In the genomic region with DNA sequence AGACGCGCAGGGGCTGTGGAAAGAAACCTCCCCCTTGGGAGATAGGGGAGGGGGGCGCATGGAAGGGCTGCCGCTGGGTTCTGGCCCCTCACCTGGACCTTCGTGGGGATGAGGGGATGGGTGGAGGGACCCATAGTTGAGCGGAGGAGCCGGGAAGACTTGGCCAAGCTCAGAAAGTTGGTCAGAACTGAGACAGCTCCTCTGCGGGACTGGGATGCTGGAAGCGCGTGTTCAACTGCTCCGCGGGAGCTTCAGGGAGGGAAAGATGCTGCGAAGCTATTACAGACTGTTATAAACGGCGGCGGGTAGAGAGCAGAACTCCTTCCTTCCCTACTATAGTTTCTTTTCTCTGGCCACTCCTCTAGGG, we compare ENCODE assay signal across 17 cellular contexts. TPM values are rescaled to one million over a fixed set of nuclear protein-coding genes. Genes with fewer than 3 reads are reported as not detected.
A peak's percentile ranks its signal among the peaks of the same experiment; 100 is the strongest.
DNase-seq lines count a peak whose midpoint lies in the region; ATAC-seq, FAIRE-seq and TF ChIP-seq lines count a peak whose summit lies in the region.
"Had no signal": no experiment of that assay in that cellular context is flagged by ENCODE, and none has a peak within 500 bp of the region (broad histone marks: within the 10 kb centered on the region; RNA-seq: fewer than 3 reads in every experiment).

No MANE protein-coding gene starts in this region.

- TF ChIP-seq CTCF in HEK293 (tag by site-specific recombination; IDR thresholded peaks at IDR 0.05) (no peak), H1 (IDR thresholded peaks at IDR 0.05; ENCODE audit: control extremely low read depth in 1 of 3, insufficient read depth in 1 of 3, low read depth in 1 of 3, low read length in 3 of 3) (no peak), nephron progenitor cell (IDR thresholded peaks at IDR 0.05) (no peak)

- CTCF ChIA-PET in HEK293 (lab: Yijun Ruan, JAX): interaction anchor here (0.7 kb wide), 1 partner anchor 11 kb away, joined by 3 read pairs; no protein-coding TSS in a partner anchor
- CTCF ChIA-PET in H1 (lab: Charles Lee; ENCODE audit: partially characterized antibody): interaction anchor here (1.2 to 1.4 kb wide), 2 partner anchors 35 to 54 kb away, joined by 3 to 4 read pairs; no protein-coding TSS in a partner anchor

- H3K27ac Mint-ChIP-seq in nephron progenitor cell: no peak overlapping the region
- no peak overlapping the region for H3K27ac Mint-ChIP-seq in activated T-helper 1 cell treated with anti-CD3 and anti-CD28 coated beads, Interleukin-12 subunit alpha, Interleukin-12 subunit beta, Interleukin-2, Interleukin-4 antibody, amounts not matched to agents 30 ng/mL and 10 ng/mL and 1 ng/mL, durations not matched to agents 14 hours and 24 hours and 36 hours
- H3K27ac Mint-ChIP-seq: activated CD8-positive, alpha-beta T cell treated with anti-CD3 and anti-CD28 coated beads for 36 hours had no signal

- H3K79me1 ChIP-seq in H1 (ENCODE audit: low read depth, low read length): no peaks in the 10 kb centered on the region
- H3K79me1 ChIP-seq in mesenchymal stem cell (replicated peaks; ENCODE audit: low read length, poor library complexity, severe bottlenecking): no peaks in the 10 kb centered on the region

- H3K27me3 ChIP-seq in H1 (replicated peaks in 1 of 4; ENCODE audit: control insufficient read depth in 3 of 4, extremely low read depth in 1 of 4, insufficient read depth in 3 of 4, low read length in 3 of 4) (peaks cover 13 to 38% (median 36%) of the 10 kb centered on the region in 4 experiments), mesenchymal stem cell (ENCODE audit: control insufficient read depth in 1 of 2, insufficient read depth in 1 of 2, low read length in 2 of 2) (peaks cover 36 to 66% of the 10 kb centered on the region in 2 experiments), SJCRH30 (no peaks in the 10 kb centered on the region)

- H2AK5ac ChIP-seq in H1 (ENCODE audit: low read depth, low read length) (no peak overlapping the region), mesenchymal stem cell (ENCODE audit: low read length, severe bottlenecking) (no peak overlapping the region)

- peaks cover 4% of the 10 kb centered on the region for H3K9me3 Mint-ChIP-seq in nephron progenitor cell
- H3K9me3 Mint-ChIP-seq in activated T-helper 1 cell treated with anti-CD3 and anti-CD28 coated beads, Interleukin-12 subunit alpha, Interleukin-12 subunit beta, Interleukin-2, Interleukin-4 antibody, amounts not matched to agents 30 ng/mL and 10 ng/mL and 1 ng/mL, durations not matched to agents 14 hours and 24 hours and 36 hours: no peaks in the 10 kb centered on the region
- H3K9me3 Mint-ChIP-seq: activated CD8-positive, alpha-beta T cell treated with anti-CD3 and anti-CD28 coated beads for 36 hours had no signal

- DNase-seq in AG20443 (ENCODE audit: low spot score) (peak; percentile 51), H1 (ENCODE audit: low read depth in 1 of 2, low spot score in 2 of 2) (peak in 1 of 2 experiments; percentile 54), nephron progenitor cell (peak; percentile 23), mesenchymal stem cell (no peak), SJCRH30 (no peak)
- no peak for DNase-seq in activated T-helper 1 cell treated with anti-CD3 and anti-CD28 coated beads, Interleukin-12 subunit alpha, Interleukin-12 subunit beta, Interleukin-2, Interleukin-4 antibody, amounts not matched to agents 30 ng/mL and 10 ng/mL and 1 ng/mL, durations not matched to agents 14 hours and 24 hours and 36 hours (ENCODE audit: low spot score)
- DNase-seq: activated CD8-positive, alpha-beta T cell treated with anti-CD3 and anti-CD28 coated beads for 36 hours; activated naive CD4-positive, alpha-beta T cell treated with Interleukin-2 at 50 U/mL for 16 hours; EL; KG1; NCI-H187 treated with DMSO at 0.1 percent for 48 hours; OCI-M1; T-helper 1 cell had no signal

- no peak overlapping the region for H4K5ac ChIP-seq in H1 (ENCODE audit: insufficient read length, low read depth, low read length)

- peaks cover 10% of the 10 kb centered on the region for H3K4me1 Mint-ChIP-seq in nephron progenitor cell
- no peaks in the 10 kb centered on the region for H3K4me1 Mint-ChIP-seq in activated T-helper 1 cell treated with anti-CD3 and anti-CD28 coated beads, Interleukin-12 subunit alpha, Interleukin-12 subunit beta, Interleukin-2, Interleukin-4 antibody, amounts not matched to agents 30 ng/mL and 10 ng/mL and 1 ng/mL, durations not matched to agents 14 hours and 24 hours and 36 hours (ENCODE audit: low read depth)

- no peak for TF ChIP-seq EP300 in H1 (IDR thresholded peaks at IDR 0.05; ENCODE audit: borderline replicate concordance in 1 of 2, low read depth in 2 of 2, low read length in 2 of 2)

- H3K18ac ChIP-seq in H1 (ENCODE audit: extremely low read depth, low read length) (no peak overlapping the region), mesenchymal stem cell (ENCODE audit: low read depth in 1 of 2, low read length in 2 of 2) (no peak overlapping the region)

- H2BK12ac ChIP-seq in H1 (ENCODE audit: low read depth, low read length) (no peak overlapping the region), mesenchymal stem cell (ENCODE audit: low read length in 2 of 2) (no peak overlapping the region)

- no peaks in the 10 kb centered on the region for H3K36me3 ChIP-seq in HEK293 (ENCODE audit: control insufficient read depth in 2 of 2, insufficient read depth in 1 of 2, low read length in 2 of 2)
- H3K36me3 ChIP-seq in H1 (ENCODE audit: control insufficient read depth in 2 of 4, insufficient read depth in 4 of 4, low read length in 3 of 4): no peaks in the 10 kb centered on the region; a peak in 1 of 8 replicates
- H3K36me3 ChIP-seq in mesenchymal stem cell (ENCODE audit: control insufficient read depth in 1 of 2, insufficient read depth in 2 of 2, low read depth in 1 of 2, low read length in 2 of 2): no peaks in the 10 kb centered on the region
- H3K36me3 ChIP-seq in SJCRH30: no peaks in the 10 kb centered on the region

- no peak overlapping the region for H2BK120ac ChIP-seq in H1 (replicated peaks; ENCODE audit: low read depth, low read length)
- no peak overlapping the region for H2BK120ac ChIP-seq in mesenchymal stem cell (ENCODE audit: low read depth, low read length)

- no peak overlapping the region for H4K8ac ChIP-seq in H1 (ENCODE audit: extremely low read depth, insufficient read depth, low read length)
- no peak overlapping the region for H4K8ac ChIP-seq in mesenchymal stem cell (ENCODE audit: low read length)

- H3K27me3 Mint-ChIP-seq in nephron progenitor cell (ENCODE audit: low read depth, poor library complexity): peaks cover 72% of the 10 kb centered on the region
- peaks cover 16% of the 10 kb centered on the region for H3K27me3 Mint-ChIP-seq in activated T-helper 1 cell treated with anti-CD3 and anti-CD28 coated beads, Interleukin-12 subunit alpha, Interleukin-12 subunit beta, Interleukin-2, Interleukin-4 antibody, amounts not matched to agents 30 ng/mL and 10 ng/mL and 1 ng/mL, durations not matched to agents 14 hours and 24 hours and 36 hours (ENCODE audit: insufficient read depth)

- POLR2A ChIA-PET in HEK293 (lab: Yijun Ruan, JAX): no interaction called here
- POLR2A ChIA-PET in H1 (lab: Charles Lee; ENCODE audit: partially characterized antibody): interaction anchor here (0.9 to 1.6 kb wide), 2 partner anchors 9 to 30 kb away, joined by 3 read pairs; no protein-coding TSS in a partner anchor

- H2BK5ac ChIP-seq in H1 (ENCODE audit: low read depth, low read length): no peak overlapping the region
- no peak overlapping the region for H2BK5ac ChIP-seq in mesenchymal stem cell (ENCODE audit: low read depth, low read length, poor library complexity, severe bottlenecking)

- H4K91ac ChIP-seq in H1 (replicated peaks; ENCODE audit: insufficient read length, low read length): no peak overlapping the region
- H4K91ac ChIP-seq in mesenchymal stem cell (ENCODE audit: low read length): no peak overlapping the region

- FAIRE-seq in H1 (lab: Jason Lieb, UNC): no peak
- FAIRE-seq: islet of Langerhans had no signal

- peaks cover 9% of the 10 kb centered on the region; the same call in 1 of the 2 replicates for H3K23me2 ChIP-seq in H1 (ENCODE audit: low read depth, low read length)

- no peaks in the 10 kb centered on the region for H3K36me3 Mint-ChIP-seq in nephron progenitor cell (ENCODE audit: low read depth)
- no peaks in the 10 kb centered on the region for H3K36me3 Mint-ChIP-seq in activated T-helper 1 cell treated with anti-CD3 and anti-CD28 coated beads, Interleukin-12 subunit alpha, Interleukin-12 subunit beta, Interleukin-2, Interleukin-4 antibody, amounts not matched to agents 30 ng/mL and 10 ng/mL and 1 ng/mL, durations not matched to agents 14 hours and 24 hours and 36 hours (ENCODE audit: low read depth)

- H3K4ac ChIP-seq in H1 (replicated peaks; ENCODE audit: insufficient read length, low read depth, low read length): no peak overlapping the region
- H3K4ac ChIP-seq in mesenchymal stem cell (ENCODE audit: low read depth in 1 of 2, low read length in 2 of 2): no peak overlapping the region

- H3K9ac ChIP-seq in H1 (replicated peaks in 1 of 4; ENCODE audit: extremely low read depth in 1 of 4, low read depth in 3 of 4, low read length in 3 of 4) (no peak overlapping the region; a peak in 1 of 7 replicates), mesenchymal stem cell (ENCODE audit: low read length) (no peak overlapping the region)

- no peaks in the 10 kb centered on the region for H3K79me2 ChIP-seq in H1 (ENCODE audit: control insufficient read depth in 1 of 2, insufficient read depth in 2 of 2, low read length in 2 of 2)

- intact Hi-C loops in activated T-helper 1 cell treated with anti-CD3 and anti-CD28 coated beads, Interleukin-12 subunit alpha, Interleukin-12 subunit beta, Interleukin-2, Interleukin-4 antibody, amounts not matched to agents 30 ng/mL and 10 ng/mL and 1 ng/mL, durations not matched to agents 14 hours and 24 hours and 36 hours (cut with micrococcal nuclease): no loop called here

- no peak overlapping the region for H3K27ac ChIP-seq in HEK293 (ENCODE audit: extremely low read depth, low read depth, low read length)
- no peak overlapping the region for H3K27ac ChIP-seq in H1 (ENCODE audit: low read depth, low read length)
- no peak overlapping the region for H3K27ac ChIP-seq in mesenchymal stem cell (ENCODE audit: low read length, poor library complexity, severe bottlenecking)
- H3K27ac ChIP-seq in SJCRH30: no peak overlapping the region

- TF ChIP-seq POLR2A in H1 (IDR thresholded peaks at IDR 0.05; ENCODE audit: control extremely low read depth in 1 of 2, low read depth in 2 of 2, low read length in 2 of 2): no peak

- peak overlapping the region; percentile 78 for H3K4me3 Mint-ChIP-seq in nephron progenitor cell
- H3K4me3 Mint-ChIP-seq in activated T-helper 1 cell treated with anti-CD3 and anti-CD28 coated beads, Interleukin-12 subunit alpha, Interleukin-12 subunit beta, Interleukin-2, Interleukin-4 antibody, amounts not matched to agents 30 ng/mL and 10 ng/mL and 1 ng/mL, durations not matched to agents 14 hours and 24 hours and 36 hours: no peak overlapping the region
- H3K4me3 Mint-ChIP-seq: activated CD8-positive, alpha-beta T cell treated with anti-CD3 and anti-CD28 coated beads for 36 hours had no signal

- H2BK15ac ChIP-seq in H1 (ENCODE audit: low read length) (no peak overlapping the region), mesenchymal stem cell (ENCODE audit: low read depth, poor library complexity, severe bottlenecking) (no peak overlapping the region)

- peak overlapping the region; percentile 64; the same call in 1 of the 2 replicates for H2AFZ ChIP-seq in H1 (ENCODE audit: low read length)
- no peak overlapping the region for H2AFZ ChIP-seq in mesenchymal stem cell (ENCODE audit: low read depth, low read length)

- no peak for TF ChIP-seq RAD21 in H1 (IDR thresholded peaks at IDR 0.05 in 1 of 2, conservative IDR thresholded peaks at IDR 0.05 in 1 of 2; ENCODE audit: low read depth in 2 of 2, low read length in 2 of 2)

- H3K23ac ChIP-seq in H1 (ENCODE audit: insufficient read length): no peak overlapping the region
- no peak overlapping the region for H3K23ac ChIP-seq in mesenchymal stem cell (ENCODE audit: low read length in 2 of 2)

- no peak overlapping the region for H2BK20ac ChIP-seq in H1 (ENCODE audit: low read length)

- H3K4me1 ChIP-seq in HEK293 (ENCODE audit: control insufficient read depth, insufficient read depth, low read length) (no peaks in the 10 kb centered on the region), H1 (replicated peaks in 1 of 4; ENCODE audit: control insufficient read depth in 3 of 4, insufficient read depth in 4 of 4, low read length in 3 of 4) (peaks cover 0 to 6% (median 3%) of the 10 kb centered on the region in 4 experiments; a peak in 6 of 7 replicates), mesenchymal stem cell (ENCODE audit: control insufficient read depth, insufficient read depth, low read depth, low read length) (no peaks in the 10 kb centered on the region), SJCRH30 (no peaks in the 10 kb centered on the region)

- no peak for ATAC-seq in activated CD4-positive, CD25-positive, alpha-beta regulatory T cell treated with anti-CD3 and anti-CD28 coated beads, Interleukin-2, amount 50 U/mL, for 24 hours
- ATAC-seq: activated CD8-positive, alpha-beta T cell treated with anti-CD3 and anti-CD28 coated beads for 36 hours had no signal

- H3K14ac ChIP-seq in H1 (ENCODE audit: insufficient read length) (no peak overlapping the region), mesenchymal stem cell (ENCODE audit: low read length in 2 of 2) (no peak overlapping the region)

- 4% methylated on average over 16 of the region's 16 CpGs; no CpG with 5 or more reads in 1 of the 2 experiments for WGBS in H1 (ENCODE audit: extremely low coverage in 1 of 2, insufficient coverage in 1 of 2, insufficient read length in 1 of 2, insufficient replicate concordance in 2 of 2, low coverage in 1 of 2, low lambda C conversion rate in 2 of 2, missing lambda C conversion rate in 1 of 2), 2 experiments
- 0% methylated on average over 11 of the region's 16 CpGs for WGBS in mesenchymal stem cell

- H3K56ac ChIP-seq in H1 (replicated peaks; ENCODE audit: insufficient read length, low read depth, low read length): no peak overlapping the region

- H3K4me2 ChIP-seq in H1 (ENCODE audit: insufficient read depth in 1 of 2, low read depth in 2 of 2, low read length in 2 of 2) (peak overlapping the region; percentile 91 to 96), mesenchymal stem cell (ENCODE audit: low read length, poor library complexity, severe bottlenecking) (no peak overlapping the region)

- H3K9me3 ChIP-seq in HEK293 (ENCODE audit: control insufficient read depth, insufficient read depth, low read depth, low read length) (no peaks in the 10 kb centered on the region), H1 (ENCODE audit: insufficient read depth in 2 of 2, low read depth in 1 of 2, low read length in 1 of 2) (no peaks in the 10 kb centered on the region), mesenchymal stem cell (ENCODE audit: control insufficient read depth, low read length) (no peaks in the 10 kb centered on the region), SJCRH30 (replicated peaks) (no peaks in the 10 kb centered on the region)

- peaks cover 0 to 2% of the 10 kb centered on the region in 2 experiments for H4K20me1 ChIP-seq in H1 (replicated peaks in 1 of 2; ENCODE audit: control insufficient read depth in 1 of 2, insufficient read depth in 2 of 2, low read length in 2 of 2)

- H3K4me3 ChIP-seq in HEK293 (ENCODE audit: low read depth, low read length) (peak overlapping the region; percentile 29), H1 (ENCODE audit: extremely low read depth in 1 of 4, insufficient read depth in 2 of 4, low read depth in 3 of 4, low read length in 4 of 4) (peak overlapping the region; percentile 62 to 80 (median 74)), mesenchymal stem cell (ENCODE audit: insufficient read depth in 1 of 2, low read depth in 1 of 2, low read length in 2 of 2) (peak overlapping the region in 1 of 2 experiments; percentile 54), SJCRH30 (no peak overlapping the region)

RNA-seq across cellular contexts. Expression of a gene that starts 0.9 kb away (rescaled TPM):
- total RNA-seq in H1 (2021; fragmentation: NEBNext Ultra II Directional; extraction: Animal tissue kit (Norgen Biotek cat#: 25700)): 0.54 and 0.99 TPM in 2 replicates
- 0.39 and 0.46 TPM in 2 replicates for polyA plus RNA-seq in H1 (2011; rRNA removed)
- polyA plus RNA-seq in H1 (2011; cell fraction: cytosol; rRNA removed): 0.56 TPM
- polyA plus RNA-seq in H1 (2011; cell fraction: nucleus; rRNA removed): 0.88 TPM
- polyA plus RNA-seq in H1 (2012, experiment 1 of 2): 0.23 to 1.1 TPM (median 0.96 TPM) in 4 replicates
- polyA plus RNA-seq in H1 (2012, experiment 2 of 2): 0.25 TPM
- 0.47 TPM for polyA plus RNA-seq in H1 (2013, experiment 1 of 2)
- 0.63 TPM for polyA plus RNA-seq in H1 (2013, experiment 2 of 2)
- polyA minus RNA-seq in H1 (2011; rRNA and poly(A)+ RNA removed): 0.25 and 0.41 TPM in 2 replicates
- polyA minus RNA-seq in H1 (2011; cell fraction: cytosol; rRNA and poly(A)+ RNA removed): 1.6 TPM
- 2.5 TPM for polyA minus RNA-seq in H1 (2011; cell fraction: nucleus; rRNA and poly(A)+ RNA removed)
- polyA plus RNA-seq in mesenchymal stem cell (2013, experiment 1 of 2): not detected
- polyA plus RNA-seq in mesenchymal stem cell (2013, experiment 2 of 2): not detected
- not detected in 2 replicates for total RNA-seq in activated T-helper 1 cell treated with anti-CD3 and anti-CD28 coated beads, Interleukin-12 subunit alpha, Interleukin-12 subunit beta, Interleukin-2, Interleukin-4 antibody, amounts not matched to agents 30 ng/mL and 10 ng/mL and 1 ng/mL, durations not matched to agents 14 hours and 24 hours and 36 hours
- total RNA-seq in SJCRH30 (2014; rRNA removed; shearing (Covaris generic)): not detected in 2 replicates
- total RNA-seq: activated CD8-positive, alpha-beta T cell treated with anti-CD3 and anti-CD28 coated beads for 36 hours had no signal
- polyA plus RNA-seq: esophagus had no signal

Comparison
In these comparisons a context has a peak if more than half of its experiments do, and no peak if none do; other contexts are left out.
1. DNase-seq: peak in AG20443 (single experiment) and nephron progenitor cell (single experiment); none in mesenchymal stem cell (single experiment), activated T-helper 1 cell treated with anti-CD3 and anti-CD28 coated beads, Interleukin-12 subunit alpha, Interleukin-12 subunit beta, Interleukin-2, Interleukin-4 antibody, amounts not matched to agents 30 ng/mL and 10 ng/mL and 1 ng/mL, durations not matched to agents 14 hours and 24 hours and 36 hours (single experiment) and SJCRH30 (0 of 2).